Comparison of ENCODE assay signal across 20 cellular contexts in genomic region chr21:29477347-29477746, GRCh38.
"Had no signal": no experiment of that assay in that cellular context is flagged by ENCODE, and none has a peak within 500 bp of the region (broad histone marks: within the 10 kb centered on the region; RNA-seq: fewer than 3 reads in every experiment).

No MANE protein-coding gene starts in this region.

- H3K4me3 ChIP-seq: coronary artery, gastroesophageal sphincter, lower lobe of right lung, prostate gland, right lobe of liver had no signal

- H3K4me3 Mint-ChIP-seq: activated naive CD8-positive, alpha-beta T cell treated with anti-CD3 and anti-CD28 coated beads for 36 hours; activated T-cell treated with anti-CD3 and anti-CD28 coated beads, Interleukin-2, amount 50 U/mL, for 24 hours; stimulated activated naive B cell treated with anti-CD40 and anti-IgM and Interleukin-4, amounts not matched to agents 10 μg/mL and 1 μg/mL and 100 μg/mL, for 72 hours; T-helper 2 cell treated with Interferon-gamma antibody and Interleukin-4, amounts not matched to agents 5 μg/mL and 100 μg/mL, for 36 hours had no signal

- H3K27me3 Mint-ChIP-seq: activated CD8-positive, alpha-beta memory T cell treated with anti-CD3 and anti-CD28 coated beads, Interleukin-2, amount 10 ng/mL, durations not matched to agents 7 days and 5 days; activated naive CD8-positive, alpha-beta T cell treated with anti-CD3 and anti-CD28 coated beads for 36 hours; activated T-cell treated with anti-CD3 and anti-CD28 coated beads, Interleukin-2, amount 50 U/mL, for 24 hours; naive thymus-derived CD4-positive, alpha-beta T cell; stimulated activated naive B cell treated with anti-CD40 and anti-IgM and Interleukin-4, amounts not matched to agents 10 μg/mL and 1 μg/mL and 100 μg/mL, for 72 hours had no signal

- H3K36me3 ChIP-seq: gastroesophageal sphincter, lower lobe of right lung, neutrophil, prostate gland, right lobe of liver had no signal

- H3K27ac ChIP-seq: coronary artery, gastroesophageal sphincter, lower lobe of right lung, neutrophil, prostate gland, right lobe of liver had no signal

- H3K27me3 ChIP-seq: gastroesophageal sphincter, neutrophil, right lobe of liver had no signal

- DNase-seq: activated CD4-positive, alpha-beta T cell treated with anti-CD3 and anti-CD28 coated beads, Interleukin-2, amount 50 U/mL, for 4 hours; activated CD4-positive, CD25-positive, alpha-beta regulatory T cell treated with anti-CD3 and anti-CD28 coated beads, Interleukin-2, amount 50 U/mL, for 72 hours; activated CD8-positive, alpha-beta memory T cell treated with anti-CD3 and anti-CD28 coated beads, Interleukin-2, amount 10 ng/mL, durations not matched to agents 7 days and 5 days; activated gamma-delta T cell; activated naive CD8-positive, alpha-beta T cell treated with anti-CD3 and anti-CD28 coated beads for 36 hours; activated T-cell treated with anti-CD3 and anti-CD28 coated beads, Interleukin-2, amount 50 U/mL, for 24 hours; effector CD4-positive, alpha-beta T cell; hypothalamus; lower lobe of right lung; naive thymus-derived CD4-positive, alpha-beta T cell; right lobe of liver; stimulated activated CD4-positive, alpha-beta T cell treated with anti-CD3 and anti-CD28 coated beads, Interleukin-1b, Interleukin-23, amount 100 ng/mL, for 48 hours; stimulated activated naive B cell treated with anti-CD40 and anti-IgM and Interleukin-4, amounts not matched to agents 10 μg/mL and 1 μg/mL and 100 μg/mL, for 72 hours; SW 1271; trophoblast cell had no signal

- H3K36me3 Mint-ChIP-seq: activated CD8-positive, alpha-beta memory T cell treated with anti-CD3 and anti-CD28 coated beads, Interleukin-2, amount 10 ng/mL, durations not matched to agents 7 days and 5 days had no signal

- H3K4me1 ChIP-seq: gastroesophageal sphincter, lower lobe of right lung, prostate gland had no signal

- H3K9me3 ChIP-seq: gastroesophageal sphincter, lower lobe of right lung, neutrophil, prostate gland, right lobe of liver had no signal

- H3K27ac Mint-ChIP-seq: activated CD8-positive, alpha-beta memory T cell treated with anti-CD3 and anti-CD28 coated beads, Interleukin-2, amount 10 ng/mL, durations not matched to agents 7 days and 5 days; activated naive CD8-positive, alpha-beta T cell treated with anti-CD3 and anti-CD28 coated beads for 36 hours; stimulated activated naive B cell treated with anti-CD40 and anti-IgM and Interleukin-4, amounts not matched to agents 10 μg/mL and 1 μg/mL and 100 μg/mL, for 72 hours; T-helper 2 cell treated with Interferon-gamma antibody and Interleukin-4, amounts not matched to agents 5 μg/mL and 100 μg/mL, for 36 hours had no signal

- H3K9me3 Mint-ChIP-seq: activated naive CD8-positive, alpha-beta T cell treated with anti-CD3 and anti-CD28 coated beads for 36 hours; activated T-cell treated with anti-CD3 and anti-CD28 coated beads, Interleukin-2, amount 50 U/mL, for 24 hours; naive thymus-derived CD4-positive, alpha-beta T cell; T-helper 2 cell treated with Interferon-gamma antibody and Interleukin-4, amounts not matched to agents 5 μg/mL and 100 μg/mL, for 36 hours had no signal
